ENCODE assay signal across 25 cellular contexts in the genomic region with DNA sequence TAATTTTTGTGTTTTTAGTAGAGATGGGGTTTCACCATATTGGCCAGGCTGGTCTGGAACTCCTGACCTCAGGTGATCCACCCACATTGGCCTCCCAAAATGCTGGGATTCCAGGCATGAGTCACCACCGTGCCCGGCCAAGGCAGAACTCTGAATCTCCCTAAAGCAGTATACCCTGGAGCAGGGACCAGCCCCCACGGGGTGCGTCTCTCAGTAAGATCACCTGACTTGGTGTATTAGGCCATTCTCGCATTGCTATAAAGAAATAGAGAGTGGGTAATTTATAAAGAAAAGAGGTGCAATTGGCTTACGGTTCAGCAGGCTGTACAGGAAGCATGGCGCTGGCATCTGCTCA.
"Had no signal": no experiment of that assay in that cellular context is flagged by ENCODE, and none has a peak within 500 bp of the region (broad histone marks: within the 10 kb centered on the region; RNA-seq: fewer than 3 reads in every experiment).

No MANE protein-coding gene starts in this region.

- H3K4me1 ChIP-seq: left ventricle myocardium inferior, neural progenitor cell, pancreas, prostate gland, suprapubic skin, tibial artery, uterus had no signal

- H3K36me3 ChIP-seq: neural progenitor cell, uterus had no signal

- H3K9me3 ChIP-seq: left ventricle myocardium inferior, pancreas, prostate gland, suprapubic skin, thoracic aorta, tibial artery, uterus had no signal

- H3K27me3 ChIP-seq: hepatocyte, neural progenitor cell, pancreas, suprapubic skin, tibial artery, uterus had no signal

- H3K79me2 ChIP-seq: hepatocyte had no signal

- H3K4me3 ChIP-seq: hepatocyte, left ventricle myocardium inferior, neural progenitor cell, pancreas, prostate gland, skin epidermis, suprapubic skin, thoracic aorta, tibial artery, uterus had no signal

- ATAC-seq: natural killer cell; pancreas; right cardiac atrium; sciatic nerve; stimulated activated effector memory CD8-positive, alpha-beta T cell treated with anti-CD3 and anti-CD28 coated beads, Interleukin-12 subunit alpha, Interleukin-12 subunit beta, amount 100 ng/mL, for 72 hours had no signal

- H3K27me3 Mint-ChIP-seq: stimulated activated naive CD8-positive, alpha-beta T cell treated with anti-CD3 and anti-CD28 coated beads, Interleukin-15, Interleukin-2, amounts not matched to agents 100 ng/mL and 50 ng/mL, for 24 hours; type B pancreatic cell had no signal

- H3K4me2 ChIP-seq: hepatocyte, neural progenitor cell had no signal

- DNase-seq: islet precursor cell; left ventricle myocardium inferior; mesenchymal stem cell; natural killer cell; nephron progenitor cell; pancreas; retina; right cardiac atrium; stimulated activated CD4-positive, alpha-beta T cell treated with anti-CD3 and anti-CD28 coated beads, Interleukin-12 subunit alpha, Interleukin-12 subunit beta, amount 100 ng/mL, for 4 hours; stimulated activated CD4-positive, alpha-beta T cell treated with anti-CD3 and anti-CD28 coated beads, Interleukin-15, amount 100 ng/mL, for 24 hours; stimulated activated CD4-positive, alpha-beta T cell treated with anti-CD3 and anti-CD28 coated beads, Interleukin-2, amount 100 ng/mL, for 24 hours; stimulated activated CD4-positive, alpha-beta T cell treated with anti-CD3 and anti-CD28 coated beads, Interleukin-4, amount 100 ng/mL, for 24 hours; stimulated activated naive CD4-positive, alpha-beta T cell; tibial artery; uterus had no signal

- H3K27ac Mint-ChIP-seq: nephron progenitor cell; neural progenitor cell; stimulated activated effector memory CD8-positive, alpha-beta T cell treated with anti-CD3 and anti-CD28 coated beads, Interleukin-12 subunit alpha, Interleukin-12 subunit beta, amount 100 ng/mL, for 72 hours; stimulated activated naive CD8-positive, alpha-beta T cell treated with anti-CD3 and anti-CD28 coated beads, Interleukin-15, Interleukin-2, amounts not matched to agents 100 ng/mL and 50 ng/mL, for 24 hours; type B pancreatic cell had no signal

- H3K9me3 Mint-ChIP-seq: natural killer cell; stimulated activated effector memory CD8-positive, alpha-beta T cell treated with anti-CD3 and anti-CD28 coated beads, Interleukin-12 subunit alpha, Interleukin-12 subunit beta, amount 100 ng/mL, for 72 hours; stimulated activated naive CD8-positive, alpha-beta T cell treated with anti-CD3 and anti-CD28 coated beads, Interleukin-15, Interleukin-2, amounts not matched to agents 100 ng/mL and 50 ng/mL, for 24 hours; type B pancreatic cell had no signal

- H3K36me3 Mint-ChIP-seq: natural killer cell had no signal

- H3K9ac ChIP-seq: neural progenitor cell had no signal

- H3K27ac ChIP-seq: hepatocyte, left ventricle myocardium inferior, neural progenitor cell, pancreas, prostate gland, skin epidermis, suprapubic skin, thoracic aorta, tibial artery, uterus had no signal

- H3K4me1 Mint-ChIP-seq: neural progenitor cell had no signal

- H2AFZ ChIP-seq: hepatocyte, neural progenitor cell had no signal

- H3K4me3 Mint-ChIP-seq: natural killer cell; nephron progenitor cell; neural progenitor cell; stimulated activated effector memory CD8-positive, alpha-beta T cell treated with anti-CD3 and anti-CD28 coated beads, Interleukin-12 subunit alpha, Interleukin-12 subunit beta, amount 100 ng/mL, for 72 hours; stimulated activated naive CD8-positive, alpha-beta T cell treated with anti-CD3 and anti-CD28 coated beads, Interleukin-15, Interleukin-2, amounts not matched to agents 100 ng/mL and 50 ng/mL, for 24 hours; type B pancreatic cell had no signal
